1 cellular context compared by ENCODE assay signal in the genomic region with DNA sequence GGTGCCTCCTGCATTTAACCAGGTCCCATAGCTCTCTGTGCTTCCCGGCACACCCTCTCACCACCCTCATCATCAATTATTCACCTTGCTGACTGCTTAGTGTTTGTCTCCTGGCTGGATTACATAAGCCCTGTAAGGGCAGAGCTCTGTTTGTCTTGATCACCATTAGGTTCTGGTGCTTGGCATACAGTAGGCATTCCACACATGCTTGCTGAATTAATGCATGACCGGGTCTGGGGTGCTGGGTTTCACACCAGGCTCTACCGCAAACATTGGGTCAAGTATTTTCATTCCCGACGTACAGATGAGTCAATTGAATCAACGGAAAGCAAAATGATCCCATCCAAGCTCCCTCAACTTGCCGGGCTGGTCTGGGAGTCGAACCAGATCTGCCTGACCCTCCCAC.
TF ChIP-seq lines count a peak whose summit lies in the region.

No MANE protein-coding gene starts in this region.

TF ChIP-seq in liver, 16 proteins besides CTCF, POLR2A, EP300 and RAD21 (continued from another document):
- TF ChIP-seq REST (IDR thresholded peaks at IDR 0.05) (no peak), FOXA1 (IDR thresholded peaks at IDR 0.05) (no peak), GABPA (IDR thresholded peaks at IDR 0.05 in 1 of 2, conservative IDR thresholded peaks at IDR 0.05 in 1 of 2) (no peak), NR2F2 (IDR thresholded peaks at IDR 0.05) (no peak), RXRA (IDR thresholded peaks at IDR 0.05) (no peak), JUND (IDR thresholded peaks at IDR 0.05) (no peak), EGR1 (IDR thresholded peaks at IDR 0.05; ENCODE audit: low read depth in 2 of 2) (no peak), FOXA2 (IDR thresholded peaks at IDR 0.05) (no peak), TAF1 (conservative IDR thresholded peaks at IDR 0.05) (no peak), HNF4A (conservative IDR thresholded peaks at IDR 0.05) (no peak), YY1 (IDR thresholded peaks at IDR 0.05) (no peak), SP1 (IDR thresholded peaks at IDR 0.05) (no peak), HNF4G (IDR thresholded peaks at IDR 0.05) (no peak)
- TF ChIP-seq, protein P1, sequence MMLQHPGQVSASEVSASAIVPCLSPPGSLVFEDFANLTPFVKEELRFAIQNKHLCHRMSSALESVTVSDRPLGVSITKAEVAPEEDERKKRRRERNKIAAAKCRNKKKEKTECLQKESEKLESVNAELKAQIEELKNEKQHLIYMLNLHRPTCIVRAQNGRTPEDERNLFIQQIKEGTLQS (IDR thresholded peaks at IDR 0.05): no peak
